16 cellular contexts compared by ENCODE assay signal in genomic region chr11:78857688-78858087, GRCh38.
DNase-seq lines count a peak whose midpoint lies in the region; ATAC-seq and TF ChIP-seq lines count a peak whose summit lies in the region.
"Had no signal": no experiment of that assay in that cellular context is flagged by ENCODE, and none has a peak within 500 bp of the region (broad histone marks: within the 10 kb centered on the region; RNA-seq: fewer than 3 reads in every experiment).

No MANE protein-coding gene starts in this region.

- no peaks in the 10 kb centered on the region for H3K4me1 Mint-ChIP-seq in chondrocyte (ENCODE audit: low read depth)
- H3K4me1 Mint-ChIP-seq: H9 had no signal

- DNase-seq in AG10803 (ENCODE audit: low read depth) (peak; percentile 58), SK-N-SH (peak; percentile 59), fibroblast of lung (ENCODE audit: low read depth in 2 of 2) (peak; percentile 57 to 70), middle frontal gyrus (ENCODE audit: extremely low spot score, low spot score) (peak; percentile 36), chondrocyte (ENCODE audit: low spot score) (no peak), colonic mucosa (no peak), GM19240 (ENCODE audit: insufficient read length, low spot score) (no peak)
- DNase-seq: H9, NCI-H187 treated with DMSO at 0.1 percent for 48 hours, NCI-H510A, NCI-H82, SHP77 had no signal

- H2AFZ ChIP-seq in SK-N-SH (ENCODE audit: low read depth), result no peak overlapping the region
- no peak overlapping the region for H2AFZ ChIP-seq in fibroblast of lung (ENCODE audit: low read length)

- peak overlapping the region; percentile 13; the same call in 1 of the 2 replicates for H3K4me2 ChIP-seq in SK-N-SH
- H3K4me2 ChIP-seq in fibroblast of lung (ENCODE audit: extremely low read depth, insufficient read depth, low read length), result no peak overlapping the region
- H3K4me2 ChIP-seq: BLaER1 had no signal

- no peak overlapping the region for H3K4me3 ChIP-seq in AG10803 (ENCODE audit: low read length)
- no peak overlapping the region for H3K4me3 ChIP-seq in SK-N-SH (ENCODE audit: low read depth in 2 of 2, low read length in 1 of 2)
- no peak overlapping the region for H3K4me3 ChIP-seq in fibroblast of lung (replicated peaks in 1 of 4; ENCODE audit: control extremely low read depth in 1 of 4, insufficient read depth in 1 of 4, low read depth in 3 of 4, low read length in 4 of 4)
- H3K4me3 ChIP-seq in colonic mucosa, result no peak overlapping the region
- H3K4me3 ChIP-seq: BLaER1 had no signal

- 13% methylated on average over 2 of the region's 2 CpGs for WGBS in SK-N-SH (ENCODE audit: low lambda C conversion rate)

- TF ChIP-seq RAD21 in SK-N-SH (IDR thresholded peaks at IDR 0.05; ENCODE audit: low read length), result peak; percentile 21; the same call in 1 of the 2 replicates

- H3K9me3 Mint-ChIP-seq in chondrocyte (ENCODE audit: low read depth), result no peaks in the 10 kb centered on the region
- H3K9me3 Mint-ChIP-seq: H9 had no signal

- H3F3A ChIP-seq in SK-N-SH (replicated peaks; ENCODE audit: insufficient read depth), result peaks cover 15% of the 10 kb centered on the region

- CTCF ChIA-PET in SK-N-SH (lab: Yijun Ruan, JAX), result interaction anchor here (1.0 to 2.8 kb wide), 6 partner anchors 8 to 242 kb away, joined by 4 to 9 read pairs (median 5); no protein-coding TSS in a partner anchor

- POLR2A ChIA-PET in SK-N-SH (lab: Yijun Ruan, JAX), result no interaction called here

- H3K79me2 ChIP-seq in SK-N-SH (ENCODE audit: insufficient read depth) (no peaks in the 10 kb centered on the region), fibroblast of lung (ENCODE audit: control insufficient read depth, insufficient read depth, low read length) (no peaks in the 10 kb centered on the region)

- H3K27me3 Mint-ChIP-seq in chondrocyte (ENCODE audit: low read depth), result no peaks in the 10 kb centered on the region

- H3K36me3 ChIP-seq in SK-N-SH (replicated peaks in 1 of 2; ENCODE audit: control insufficient read depth in 1 of 2, insufficient read depth in 2 of 2, low read length in 1 of 2) (peaks cover 0 to 26% of the 10 kb centered on the region in 2 experiments), fibroblast of lung (ENCODE audit: control insufficient read depth, insufficient read depth, low read length) (no peaks in the 10 kb centered on the region), colonic mucosa (no peaks in the 10 kb centered on the region)

- H3K36me3 Mint-ChIP-seq in chondrocyte (ENCODE audit: low read depth), result no peaks in the 10 kb centered on the region

- peak overlapping the region; percentile 82 to 99 for H3K27ac ChIP-seq in SK-N-SH (ENCODE audit: low read depth in 2 of 2, low read length in 1 of 2)
- no peak overlapping the region for H3K27ac ChIP-seq in fibroblast of lung (ENCODE audit: insufficient read depth, low read length)
- no peak overlapping the region for H3K27ac ChIP-seq in colonic mucosa
- H3K27ac ChIP-seq: 22Rv1, BLaER1 had no signal

- H3K9me2 ChIP-seq in SK-N-SH, result no peaks in the 10 kb centered on the region

- ATAC-seq in HG03469 (IDR thresholded peaks at IDR 0.05; ENCODE audit: unreplicated experiment), result no peak
- ATAC-seq: Panc1 had no signal

- TF ChIP-seq CTCF in AG10803 (conservative IDR thresholded peaks at IDR 0.05; ENCODE audit: low read length), result no peak
- TF ChIP-seq CTCF in SK-N-SH (IDR thresholded peaks at IDR 0.05), result no peak
- TF ChIP-seq CTCF in fibroblast of lung (conservative IDR thresholded peaks at IDR 0.05 in 1 of 2, IDR thresholded peaks at IDR 0.05 in 1 of 2; ENCODE audit: low read depth in 1 of 2, low read length in 2 of 2), result no peak
- TF ChIP-seq CTCF in chondrocyte (IDR thresholded peaks at IDR 0.05), result no peak
- TF ChIP-seq CTCF in colonic mucosa (IDR thresholded peaks at IDR 0.05), result no peak

- no peak overlapping the region for H3K4me3 Mint-ChIP-seq in chondrocyte (ENCODE audit: unreplicated experiment)
- H3K4me3 Mint-ChIP-seq: H9 had no signal

- H4K20me1 ChIP-seq in SK-N-SH (ENCODE audit: insufficient read depth) (no peaks in the 10 kb centered on the region), fibroblast of lung (ENCODE audit: control insufficient read depth, extremely low read depth, insufficient read depth, low read length) (no peaks in the 10 kb centered on the region)
- H4K20me1 ChIP-seq: BLaER1 had no signal

- H3K27me3 ChIP-seq in SK-N-SH (ENCODE audit: insufficient read depth), result no peaks in the 10 kb centered on the region
- H3K27me3 ChIP-seq in fibroblast of lung (ENCODE audit: control insufficient read depth, insufficient read depth, low read length), result no peaks in the 10 kb centered on the region
- no peaks in the 10 kb centered on the region for H3K27me3 ChIP-seq in colonic mucosa
- H3K27me3 ChIP-seq: BLaER1 had no signal

- intact Hi-C loops in colonic mucosa (cut with DNase I), result no loop called here

- no peak overlapping the region for H3K9ac ChIP-seq in SK-N-SH
- H3K9ac ChIP-seq in fibroblast of lung (ENCODE audit: insufficient read depth, low read length), result no peak overlapping the region
- H3K9ac ChIP-seq in colonic mucosa (ENCODE audit: low read depth in 2 of 2, low read length in 2 of 2), result no peak overlapping the region
- H3K9ac ChIP-seq: BLaER1 had no signal

- H3K27ac Mint-ChIP-seq in chondrocyte (ENCODE audit: unreplicated experiment), result no peak overlapping the region
- H3K27ac Mint-ChIP-seq: H9 had no signal

- no peaks in the 10 kb centered on the region for H3K9me3 ChIP-seq in SK-N-SH
- no peaks in the 10 kb centered on the region for H3K9me3 ChIP-seq in fibroblast of lung (ENCODE audit: control insufficient read depth, insufficient read depth, low read depth, low read length)
- H3K9me3 ChIP-seq in colonic mucosa, result no peaks in the 10 kb centered on the region
- H3K9me3 ChIP-seq: BLaER1 had no signal

- H3K4me1 ChIP-seq in SK-N-SH (ENCODE audit: control insufficient read depth in 1 of 2, insufficient read depth in 2 of 2, low read depth in 1 of 2, low read length in 1 of 2) (peaks cover 8 to 61% of the 10 kb centered on the region in 2 experiments; a peak in 3 of 4 replicates), fibroblast of lung (ENCODE audit: control insufficient read depth, extremely low read depth, insufficient read depth, low read length) (no peaks in the 10 kb centered on the region), colonic mucosa (no peaks in the 10 kb centered on the region)

- TF ChIP-seq EP300 in SK-N-SH (IDR thresholded peaks at IDR 0.05; ENCODE audit: borderline replicate concordance in 1 of 2, low read depth in 1 of 2, low read length in 1 of 2), result peak; percentile 83 to 93; a peak in 3 of 4 replicates

TF ChIP-seq in SK-N-SH, 30 proteins besides CTCF, POLR2A, EP300 and RAD21 (continues in another document):
- TF ChIP-seq FOSL2 (IDR thresholded peaks at IDR 0.05; ENCODE audit: borderline replicate concordance, low read depth) (no peak), MXI1 (IDR thresholded peaks at IDR 0.05; ENCODE audit: low read depth, low read length) (peak; percentile 55; the same call in 1 of the 2 replicates), JUND (IDR thresholded peaks at IDR 0.05) (peak; percentile 55), EZH2phosphoT487 (IDR thresholded peaks at IDR 0.05; ENCODE audit: borderline replicate concordance, low read depth) (no peak), PBX3 (IDR thresholded peaks at IDR 0.05) (peak; percentile 65), NRF1 (IDR thresholded peaks at IDR 0.05; ENCODE audit: low read depth, low read length) (no peak), RCOR1 (IDR thresholded peaks at IDR 0.05; ENCODE audit: low read length) (peak; percentile 83), RFX5 (IDR thresholded peaks at IDR 0.05; ENCODE audit: low read length) (no peak), TEAD4 (IDR thresholded peaks at IDR 0.05; ENCODE audit: borderline replicate concordance, insufficient read depth) (peak; percentile 88), ZBTB33 (IDR thresholded peaks at IDR 0.05; ENCODE audit: borderline replicate concordance, low read depth) (no peak), USF2 (IDR thresholded peaks at IDR 0.05; ENCODE audit: borderline replicate concordance, low read depth, low read length) (no peak)

Comparison
In these comparisons a context has a peak if more than half of its experiments do, and no peak if none do; other contexts are left out.
1. DNase-seq: peak in AG10803 (single experiment), SK-N-SH (single experiment), fibroblast of lung (2 of 2) and middle frontal gyrus (single experiment); none in chondrocyte (single experiment), colonic mucosa (single experiment) and GM19240 (single experiment).
2. H3K27ac ChIP-seq: peak in SK-N-SH (2 of 2); none in fibroblast of lung (single experiment) and colonic mucosa (single experiment).